ENCODE assay signal across 1 cellular context in the genomic region with DNA sequence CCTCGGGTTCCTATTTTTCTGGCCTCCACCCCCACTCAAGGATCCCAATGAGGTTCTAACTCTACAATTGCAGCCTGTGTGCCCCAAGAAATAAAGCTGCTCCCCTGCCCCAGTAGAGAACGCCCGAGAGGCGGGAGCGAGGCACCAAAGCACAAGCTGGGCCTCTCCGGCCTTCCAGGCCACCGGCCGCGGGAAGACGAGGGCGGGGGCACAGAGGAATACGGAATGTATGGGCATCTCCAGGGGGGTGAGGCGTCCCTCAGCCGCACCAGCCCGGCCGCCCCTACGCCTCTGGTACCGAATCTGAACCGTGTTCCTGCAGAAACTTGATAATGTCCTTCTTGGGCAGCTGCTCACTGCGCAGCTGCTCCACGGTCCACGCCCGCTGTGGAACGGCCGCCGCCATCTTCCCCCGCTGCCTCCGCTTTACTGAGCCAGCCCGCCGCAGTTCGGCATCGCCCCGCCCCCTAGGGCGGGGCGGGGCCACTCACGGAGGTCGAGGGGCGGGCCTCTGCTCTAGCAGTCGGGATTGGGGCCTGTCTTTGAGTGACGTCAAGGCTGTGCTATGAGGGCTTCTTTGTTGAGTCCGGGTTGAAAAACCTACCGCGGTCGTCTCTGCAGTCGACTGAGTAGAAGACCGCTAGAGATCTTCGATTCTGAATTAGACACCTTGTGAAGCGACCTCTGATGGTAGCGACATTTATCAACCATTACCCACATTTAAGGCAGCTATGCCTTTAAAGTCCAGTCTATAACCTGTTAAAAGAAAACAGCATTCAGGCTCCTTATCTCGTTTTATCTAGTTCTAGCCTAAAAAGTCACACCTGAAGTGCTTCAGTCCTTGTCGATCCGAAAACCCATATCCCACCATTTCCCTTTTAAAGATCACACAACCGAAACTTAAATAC.
TF ChIP-seq lines count a peak whose summit lies in the region.

A gene (minus strand): TSS at position 431 of the 908 bp plus-strand sequence. CDS start 25 bp downstream, at position 406.

TF ChIP-seq in HepG2, 621 proteins besides CTCF, POLR2A, EP300 and RAD21 (continued from another document and continues in another):
- TF ChIP-seq ZBTB38 (CRISPR knock-in tag; IDR thresholded peaks at IDR 0.05) (peak; percentile 82; the same call in 1 of the 2 replicates), SRSF1 (optimal IDR thresholded peaks at IDR 0.05; ENCODE audit: low read depth, low read length) (peak; percentile 74), TP53 (CRISPR knock-in tag; conservative IDR thresholded peaks at IDR 0.05) (no peak), ZNF263 (CRISPR knock-in tag; IDR thresholded peaks at IDR 0.05) (no peak; the same call in 1 of the 2 replicates), TEAD3 (CRISPR knock-in tag; optimal IDR thresholded peaks at IDR 0.05; ENCODE audit: borderline replicate concordance) (peak; percentile 41), MAZ (IDR thresholded peaks at IDR 0.05; ENCODE audit: borderline replicate concordance, low read depth, low read length) (peak; percentile 78), MAZ (CRISPR knock-in tag; IDR thresholded peaks at IDR 0.05; ENCODE audit: low read depth) (no peak), GPN1 (CRISPR knock-in tag; IDR thresholded peaks at IDR 0.05; ENCODE audit: borderline replicate concordance) (no peak), ATF1 (CRISPR knock-in tag; IDR thresholded peaks at IDR 0.05) (peak; percentile 51; the same call in 1 of the 2 replicates), SNAI1 (CRISPR knock-in tag; IDR thresholded peaks at IDR 0.05; ENCODE audit: borderline replicate concordance) (no peak), ZNF34 (CRISPR knock-in tag; IDR thresholded peaks at IDR 0.05; ENCODE audit: borderline replicate concordance) (no peak), MIER3 (CRISPR knock-in tag; IDR thresholded peaks at IDR 0.05; ENCODE audit: borderline replicate concordance) (0 out of 2 replicates have a peak, but pooled peaks have one; percentile 23), TBX2 (CRISPR knock-in tag; IDR thresholded peaks at IDR 0.05; ENCODE audit: borderline replicate concordance) (peak; percentile 40; the same call in 1 of the 2 replicates), CBX1 (IDR thresholded peaks at IDR 0.05; ENCODE audit: low read depth) (no peak), ZNF354B (CRISPR knock-in tag; IDR thresholded peaks at IDR 0.05) (no peak), SALL1 (CRISPR knock-in tag; IDR thresholded peaks at IDR 0.05) (peak; percentile 76), FOXA1 (IDR thresholded peaks at IDR 0.05) (no peak), FOXA1 (CRISPR knock-in tag; IDR thresholded peaks at IDR 0.05) (peak; percentile 27; the same call in 1 of the 2 replicates), ZFP36 (IDR thresholded peaks at IDR 0.05; ENCODE audit: borderline replicate concordance, low read depth, low read length, partially characterized antibody) (no peak), ZKSCAN5 (CRISPR knock-in tag; IDR thresholded peaks at IDR 0.05) (no peak), ZNF234 (CRISPR knock-in tag; conservative IDR thresholded peaks at IDR 0.05) (0 out of 2 replicates have a peak, but pooled peaks have one; percentile 44), FIP1L1 (IDR thresholded peaks at IDR 0.05; ENCODE audit: borderline replicate concordance, insufficient read depth, low read depth, low read length) (0 out of 2 replicates have a peak, but pooled peaks have one; percentile 60), POGZ (CRISPR knock-in tag; IDR thresholded peaks at IDR 0.05) (no peak; the same call in 1 of the 2 replicates), FOXA3 (CRISPR knock-in tag; IDR thresholded peaks at IDR 0.05) (0 out of 2 replicates have a peak, but pooled peaks have one; percentile 5), DR1 (CRISPR knock-in tag; IDR thresholded peaks at IDR 0.05) (peak; percentile 46; the same call in 1 of the 2 replicates), ZNF678 (CRISPR knock-in tag; IDR thresholded peaks at IDR 0.05) (0 out of 2 replicates have a peak, but pooled peaks have one; percentile 56), PHF20 (CRISPR knock-in tag; IDR thresholded peaks at IDR 0.05) (no peak; the same call in none of the 2 replicates), KLF12 (CRISPR knock-in tag; IDR thresholded peaks at IDR 0.05; ENCODE audit: borderline replicate concordance) (no peak), TOE1 (CRISPR knock-in tag; IDR thresholded peaks at IDR 0.05) (no peak), KAT2B (IDR thresholded peaks at IDR 0.05; ENCODE audit: borderline replicate concordance, low read depth, low read length) (no peak), IRF2 (CRISPR knock-in tag; IDR thresholded peaks at IDR 0.05) (peak; percentile 9; the same call in 1 of the 2 replicates), ZSCAN31 (CRISPR knock-in tag; IDR thresholded peaks at IDR 0.05; ENCODE audit: low read depth) (no peak; the same call in 1 of the 2 replicates), ZNF772 (CRISPR knock-in tag; IDR thresholded peaks at IDR 0.05) (no peak), IKZF4 (CRISPR knock-in tag; IDR thresholded peaks at IDR 0.05; ENCODE audit: borderline replicate concordance, low read depth, not compliant biosample characterization) (no peak), MTA1 (CRISPR knock-in tag; IDR thresholded peaks at IDR 0.05; ENCODE audit: borderline replicate concordance) (peak; percentile 32; the same call in 1 of the 2 replicates), ZNF724P (CRISPR knock-in tag; IDR thresholded peaks at IDR 0.05; ENCODE audit: borderline replicate concordance) (no peak), TBX3 (IDR thresholded peaks at IDR 0.05; ENCODE audit: borderline replicate concordance) (no peak; the same call in 1 of the 2 replicates), ZNF564 (CRISPR knock-in tag; IDR thresholded peaks at IDR 0.05) (no peak)
- TF ChIP-seq, protein P1, sequence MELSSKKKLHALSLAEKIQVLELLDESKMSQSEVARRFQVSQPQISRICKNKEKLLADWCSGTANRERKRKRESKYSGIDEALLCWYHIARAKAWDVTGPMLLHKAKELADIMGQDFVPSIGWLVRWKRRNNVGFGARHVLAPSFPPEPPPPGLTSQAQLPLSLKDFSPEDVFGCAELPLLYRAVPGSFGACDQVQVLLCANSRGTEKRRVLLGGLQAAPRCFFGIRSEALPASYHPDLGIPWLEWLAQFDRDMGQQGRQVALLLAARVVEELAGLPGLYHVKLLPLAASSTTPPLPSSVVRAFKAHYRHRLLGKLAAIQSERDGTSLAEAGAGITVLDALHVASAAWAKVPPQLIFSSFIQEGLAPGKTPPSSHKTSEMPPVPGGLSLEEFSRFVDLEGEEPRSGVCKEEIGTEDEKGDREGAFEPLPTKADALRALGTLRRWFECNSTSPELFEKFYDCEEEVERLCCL (CRISPR knock-in tag; IDR thresholded peaks at IDR 0.05; ENCODE audit: borderline replicate concordance): no peak
- TF ChIP-seq, protein P2, sequence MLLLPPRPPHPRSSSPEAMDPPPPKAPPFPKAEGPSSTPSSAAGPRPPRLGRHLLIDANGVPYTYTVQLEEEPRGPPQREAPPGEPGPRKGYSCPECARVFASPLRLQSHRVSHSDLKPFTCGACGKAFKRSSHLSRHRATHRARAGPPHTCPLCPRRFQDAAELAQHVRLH (CRISPR knock-in tag; IDR thresholded peaks at IDR 0.05; ENCODE audit: borderline replicate concordance, low read depth): 0 out of 2 replicates have a peak, but pooled peaks have one; percentile 25
- TF ChIP-seq, protein P3, sequence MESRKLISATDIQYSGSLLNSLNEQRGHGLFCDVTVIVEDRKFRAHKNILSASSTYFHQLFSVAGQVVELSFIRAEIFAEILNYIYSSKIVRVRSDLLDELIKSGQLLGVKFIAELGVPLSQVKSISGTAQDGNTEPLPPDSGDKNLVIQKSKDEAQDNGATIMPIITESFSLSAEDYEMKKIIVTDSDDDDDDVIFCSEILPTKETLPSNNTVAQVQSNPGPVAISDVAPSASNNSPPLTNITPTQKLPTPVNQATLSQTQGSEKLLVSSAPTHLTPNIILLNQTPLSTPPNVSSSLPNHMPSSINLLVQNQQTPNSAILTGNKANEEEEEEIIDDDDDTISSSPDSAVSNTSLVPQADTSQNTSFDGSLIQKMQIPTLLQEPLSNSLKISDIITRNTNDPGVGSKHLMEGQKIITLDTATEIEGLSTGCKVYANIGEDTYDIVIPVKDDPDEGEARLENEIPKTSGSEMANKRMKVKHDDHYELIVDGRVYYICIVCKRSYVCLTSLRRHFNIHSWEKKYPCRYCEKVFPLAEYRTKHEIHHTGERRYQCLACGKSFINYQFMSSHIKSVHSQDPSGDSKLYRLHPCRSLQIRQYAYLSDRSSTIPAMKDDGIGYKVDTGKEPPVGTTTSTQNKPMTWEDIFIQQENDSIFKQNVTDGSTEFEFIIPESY (CRISPR knock-in tag; IDR thresholded peaks at IDR 0.05): no peak
- TF ChIP-seq, protein P4, sequence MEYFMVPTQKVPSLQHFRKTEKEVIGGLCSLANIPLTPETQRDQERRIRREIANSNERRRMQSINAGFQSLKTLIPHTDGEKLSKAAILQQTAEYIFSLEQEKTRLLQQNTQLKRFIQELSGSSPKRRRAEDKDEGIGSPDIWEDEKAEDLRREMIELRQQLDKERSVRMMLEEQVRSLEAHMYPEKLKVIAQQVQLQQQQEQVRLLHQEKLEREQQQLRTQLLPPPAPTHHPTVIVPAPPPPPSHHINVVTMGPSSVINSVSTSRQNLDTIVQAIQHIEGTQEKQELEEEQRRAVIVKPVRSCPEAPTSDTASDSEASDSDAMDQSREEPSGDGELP (IDR thresholded peaks at IDR 0.05; ENCODE audit: borderline replicate concordance, low read depth): peak; percentile 20; the same call in 1 of the 2 replicates
- TF ChIP-seq, protein P5, sequence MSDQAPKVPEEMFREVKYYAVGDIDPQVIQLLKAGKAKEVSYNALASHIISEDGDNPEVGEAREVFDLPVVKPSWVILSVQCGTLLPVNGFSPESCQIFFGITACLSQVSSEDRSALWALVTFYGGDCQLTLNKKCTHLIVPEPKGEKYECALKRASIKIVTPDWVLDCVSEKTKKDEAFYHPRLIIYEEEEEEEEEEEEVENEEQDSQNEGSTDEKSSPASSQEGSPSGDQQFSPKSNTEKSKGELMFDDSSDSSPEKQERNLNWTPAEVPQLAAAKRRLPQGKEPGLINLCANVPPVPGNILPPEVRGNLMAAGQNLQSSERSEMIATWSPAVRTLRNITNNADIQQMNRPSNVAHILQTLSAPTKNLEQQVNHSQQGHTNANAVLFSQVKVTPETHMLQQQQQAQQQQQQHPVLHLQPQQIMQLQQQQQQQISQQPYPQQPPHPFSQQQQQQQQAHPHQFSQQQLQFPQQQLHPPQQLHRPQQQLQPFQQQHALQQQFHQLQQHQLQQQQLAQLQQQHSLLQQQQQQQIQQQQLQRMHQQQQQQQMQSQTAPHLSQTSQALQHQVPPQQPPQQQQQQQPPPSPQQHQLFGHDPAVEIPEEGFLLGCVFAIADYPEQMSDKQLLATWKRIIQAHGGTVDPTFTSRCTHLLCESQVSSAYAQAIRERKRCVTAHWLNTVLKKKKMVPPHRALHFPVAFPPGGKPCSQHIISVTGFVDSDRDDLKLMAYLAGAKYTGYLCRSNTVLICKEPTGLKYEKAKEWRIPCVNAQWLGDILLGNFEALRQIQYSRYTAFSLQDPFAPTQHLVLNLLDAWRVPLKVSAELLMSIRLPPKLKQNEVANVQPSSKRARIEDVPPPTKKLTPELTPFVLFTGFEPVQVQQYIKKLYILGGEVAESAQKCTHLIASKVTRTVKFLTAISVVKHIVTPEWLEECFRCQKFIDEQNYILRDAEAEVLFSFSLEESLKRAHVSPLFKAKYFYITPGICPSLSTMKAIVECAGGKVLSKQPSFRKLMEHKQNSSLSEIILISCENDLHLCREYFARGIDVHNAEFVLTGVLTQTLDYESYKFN (CRISPR knock-in tag; conservative IDR thresholded peaks at IDR 0.05): peak; percentile 48
- TF ChIP-seq, protein P6, sequence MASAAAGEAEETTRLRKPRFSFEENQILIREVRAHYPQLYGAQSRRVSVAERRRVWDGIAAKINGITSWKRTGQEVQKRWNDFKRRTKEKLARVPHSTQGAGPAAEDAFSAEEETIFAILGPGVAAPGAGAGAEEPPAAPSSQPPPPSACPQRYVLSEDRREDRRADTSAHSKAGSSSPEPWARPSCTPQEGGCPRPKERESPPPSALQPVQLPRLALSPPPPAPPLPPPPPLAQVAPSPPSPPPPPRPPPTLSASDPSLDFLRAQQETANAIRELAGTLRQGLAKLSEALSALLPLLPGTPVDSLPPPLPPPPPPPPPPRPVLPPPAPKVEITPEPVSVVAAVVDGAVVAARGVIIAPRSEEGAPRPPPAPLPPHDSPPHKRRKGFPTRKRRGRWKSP (CRISPR knock-in tag; IDR thresholded peaks at IDR 0.05): peak; percentile 83
- TF ChIP-seq, protein P7, sequence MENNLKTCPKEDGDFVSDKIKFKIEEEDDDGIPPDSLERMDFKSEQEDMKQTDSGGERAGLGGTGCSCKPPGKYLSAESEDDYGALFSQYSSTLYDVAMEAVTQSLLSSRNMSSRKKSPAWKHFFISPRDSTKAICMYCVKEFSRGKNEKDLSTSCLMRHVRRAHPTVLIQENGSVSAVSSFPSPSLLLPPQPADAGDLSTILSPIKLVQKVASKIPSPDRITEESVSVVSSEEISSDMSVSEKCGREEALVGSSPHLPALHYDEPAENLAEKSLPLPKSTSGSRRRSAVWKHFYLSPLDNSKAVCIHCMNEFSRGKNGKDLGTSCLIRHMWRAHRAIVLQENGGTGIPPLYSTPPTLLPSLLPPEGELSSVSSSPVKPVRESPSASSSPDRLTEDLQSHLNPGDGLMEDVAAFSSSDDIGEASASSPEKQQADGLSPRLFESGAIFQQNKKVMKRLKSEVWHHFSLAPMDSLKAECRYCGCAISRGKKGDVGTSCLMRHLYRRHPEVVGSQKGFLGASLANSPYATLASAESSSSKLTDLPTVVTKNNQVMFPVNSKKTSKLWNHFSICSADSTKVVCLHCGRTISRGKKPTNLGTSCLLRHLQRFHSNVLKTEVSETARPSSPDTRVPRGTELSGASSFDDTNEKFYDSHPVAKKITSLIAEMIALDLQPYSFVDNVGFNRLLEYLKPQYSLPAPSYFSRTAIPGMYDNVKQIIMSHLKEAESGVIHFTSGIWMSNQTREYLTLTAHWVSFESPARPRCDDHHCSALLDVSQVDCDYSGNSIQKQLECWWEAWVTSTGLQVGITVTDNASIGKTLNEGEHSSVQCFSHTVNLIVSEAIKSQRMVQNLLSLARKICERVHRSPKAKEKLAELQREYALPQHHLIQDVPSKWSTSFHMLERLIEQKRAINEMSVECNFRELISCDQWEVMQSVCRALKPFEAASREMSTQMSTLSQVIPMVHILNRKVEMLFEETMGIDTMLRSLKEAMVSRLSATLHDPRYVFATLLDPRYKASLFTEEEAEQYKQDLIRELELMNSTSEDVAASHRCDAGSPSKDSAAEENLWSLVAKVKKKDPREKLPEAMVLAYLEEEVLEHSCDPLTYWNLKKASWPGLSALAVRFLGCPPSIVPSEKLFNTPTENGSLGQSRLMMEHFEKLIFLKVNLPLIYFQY (CRISPR knock-in tag; IDR thresholded peaks at IDR 0.05; ENCODE audit: borderline replicate concordance): peak; percentile 17; the same call in 1 of the 2 replicates
- TF ChIP-seq, protein P8, sequence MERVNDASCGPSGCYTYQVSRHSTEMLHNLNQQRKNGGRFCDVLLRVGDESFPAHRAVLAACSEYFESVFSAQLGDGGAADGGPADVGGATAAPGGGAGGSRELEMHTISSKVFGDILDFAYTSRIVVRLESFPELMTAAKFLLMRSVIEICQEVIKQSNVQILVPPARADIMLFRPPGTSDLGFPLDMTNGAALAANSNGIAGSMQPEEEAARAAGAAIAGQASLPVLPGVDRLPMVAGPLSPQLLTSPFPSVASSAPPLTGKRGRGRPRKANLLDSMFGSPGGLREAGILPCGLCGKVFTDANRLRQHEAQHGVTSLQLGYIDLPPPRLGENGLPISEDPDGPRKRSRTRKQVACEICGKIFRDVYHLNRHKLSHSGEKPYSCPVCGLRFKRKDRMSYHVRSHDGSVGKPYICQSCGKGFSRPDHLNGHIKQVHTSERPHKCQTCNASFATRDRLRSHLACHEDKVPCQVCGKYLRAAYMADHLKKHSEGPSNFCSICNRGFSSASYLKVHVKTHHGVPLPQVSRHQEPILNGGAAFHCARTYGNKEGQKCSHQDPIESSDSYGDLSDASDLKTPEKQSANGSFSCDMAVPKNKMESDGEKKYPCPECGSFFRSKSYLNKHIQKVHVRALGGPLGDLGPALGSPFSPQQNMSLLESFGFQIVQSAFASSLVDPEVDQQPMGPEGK (CRISPR knock-in tag; IDR thresholded peaks at IDR 0.05): no peak; the same call in 1 of the 2 replicates
